15 cellular contexts compared by ENCODE assay signal in genomic region chr5:140312791-140313189, GRCh38. TPM values are rescaled to one million over a fixed set of nuclear protein-coding genes. Genes with fewer than 3 reads are reported as not detected.
A peak's percentile ranks its signal among the peaks of the same experiment; 100 is the strongest.
DNase-seq lines count a peak whose midpoint lies in the region; ATAC-seq and TF ChIP-seq lines count a peak whose summit lies in the region.
"Had no signal": no experiment of that assay in that cellular context is flagged by ENCODE, and none has a peak within 500 bp of the region (broad histone marks: within the 10 kb centered on the region; RNA-seq: fewer than 3 reads in every experiment).

No MANE protein-coding gene starts in this region.

- H4K20me1 ChIP-seq in BLaER1 treated with 17β-estradiol and CSF1 and Interleukin-3, amounts not matched to agents 10 nM and 100 nM: no peaks in the 10 kb centered on the region

- H3K27ac ChIP-seq in BLaER1 treated with 17β-estradiol and CSF1 and Interleukin-3, amounts not matched to agents 10 nM and 100 nM: peak overlapping the region in 7 of 11 experiments; percentile 0 to 46 (median 34); a peak in 5 of 22 replicates
- peak overlapping the region; percentile 62 to 71 for H3K27ac ChIP-seq in ascending aorta
- H3K27ac ChIP-seq in right cardiac atrium (ENCODE audit: low read length): peak overlapping the region; percentile 64
- H3K27ac ChIP-seq: SK-N-MC had no signal

- H3K4me2 ChIP-seq in BLaER1 treated with 17β-estradiol and CSF1 and Interleukin-3, amounts not matched to agents 10 nM and 100 nM: peak overlapping the region; percentile 57 to 84 (median 74)
- peak overlapping the region; percentile 51 for H3K4me2 ChIP-seq in skeletal muscle satellite cell (ENCODE audit: low read length)

- H3K9me3 ChIP-seq in BLaER1 treated with 17β-estradiol and CSF1 and Interleukin-3, amounts not matched to agents 10 nM and 100 nM (replicated peaks in 1 of 11): no peaks in the 10 kb centered on the region
- no peaks in the 10 kb centered on the region for H3K9me3 ChIP-seq in ascending aorta
- no peaks in the 10 kb centered on the region for H3K9me3 ChIP-seq in right cardiac atrium (ENCODE audit: control insufficient read depth, low read length)
- H3K9me3 ChIP-seq in skeletal muscle satellite cell (replicated peaks; ENCODE audit: low read length): no peaks in the 10 kb centered on the region

- WGBS in right cardiac atrium: 68% methylated on average over 7 of the region's 7 CpGs

- no peaks in the 10 kb centered on the region for H3K27me3 ChIP-seq in BLaER1 treated with 17β-estradiol and CSF1 and Interleukin-3, amounts not matched to agents 10 nM and 100 nM
- H3K27me3 ChIP-seq in ascending aorta: no peaks in the 10 kb centered on the region
- no peaks in the 10 kb centered on the region for H3K27me3 ChIP-seq in right cardiac atrium (ENCODE audit: control insufficient read depth, insufficient read depth)
- H3K27me3 ChIP-seq in skeletal muscle satellite cell (ENCODE audit: control insufficient read depth, insufficient read depth, low read length): no peaks in the 10 kb centered on the region

- no peak overlapping the region for H3K4me3 ChIP-seq in BLaER1 treated with 17β-estradiol and CSF1 and Interleukin-3, amounts not matched to agents 10 nM and 100 nM
- H3K4me3 ChIP-seq in ascending aorta: no peak overlapping the region
- H3K4me3 ChIP-seq in right cardiac atrium (ENCODE audit: low read length): no peak overlapping the region
- no peak overlapping the region for H3K4me3 ChIP-seq in skeletal muscle satellite cell (ENCODE audit: low read length)
- H3K4me3 ChIP-seq: SK-N-MC had no signal

- no peak for ATAC-seq in right cardiac atrium
- ATAC-seq in activated CD4-positive, CD25-positive, alpha-beta regulatory T cell treated with anti-CD3 and anti-CD28 coated beads, Interleukin-2, amount 50 U/mL, for 24 hours: no peak

- peak in 1 of 2 donors; percentile 31 for DNase-seq in ascending aorta (ENCODE audit: low spot score in 2 of 2)
- DNase-seq in right cardiac atrium: no peak
- DNase-seq in occipital lobe (lab: John Stamatoyannopoulos, UW): no peak
- no peak for DNase-seq in AG08395 (ENCODE audit: low spot score)
- no peak for DNase-seq in globus pallidus (ENCODE audit: low spot score)
- DNase-seq: activated effector memory CD4-positive, alpha-beta T cell treated with anti-CD3 and anti-CD28 coated beads, Interleukin-2, amount 50 U/mL, for 16 hours; NCI-H187 treated with DMSO at 0.1 percent for 48 hours; stimulated activated CD4-positive, alpha-beta T cell treated with anti-CD3 and anti-CD28 coated beads, Interleukin-1b, Interleukin-23, amount 100 ng/mL, for 48 hours had no signal

- H3K9ac ChIP-seq in BLaER1 treated with 17β-estradiol and CSF1 and Interleukin-3, amounts not matched to agents 10 nM and 100 nM: no peak overlapping the region
- peak overlapping the region; percentile 73 for H3K9ac ChIP-seq in skeletal muscle satellite cell (ENCODE audit: low read depth, low read length)

- TF ChIP-seq CTCF in ascending aorta (IDR thresholded peaks at IDR 0.05): no peak

- peaks cover 25 to 41% (median 32%) of the 10 kb centered on the region in 10 experiments for H3K4me1 ChIP-seq in BLaER1 treated with 17β-estradiol and CSF1 and Interleukin-3, amounts not matched to agents 10 nM and 100 nM
- peaks cover 0 to 14% of the 10 kb centered on the region in 2 donors for H3K4me1 ChIP-seq in ascending aorta
- H3K4me1 ChIP-seq in right cardiac atrium (ENCODE audit: control insufficient read depth, insufficient read depth, low read length): peaks cover 6% of the 10 kb centered on the region
- peaks cover 41% of the 10 kb centered on the region for H3K4me1 ChIP-seq in skeletal muscle satellite cell (ENCODE audit: control insufficient read depth, insufficient read depth, low read length)

- intact Hi-C loops in ascending aorta (cut with DNase I) (no loop called here), right cardiac atrium (cut with DNase I) (no loop called here)

- no peaks in the 10 kb centered on the region for H3K36me3 ChIP-seq in BLaER1 treated with 17β-estradiol and CSF1 and Interleukin-3, amounts not matched to agents 10 nM and 100 nM
- H3K36me3 ChIP-seq in ascending aorta (no peaks in the 10 kb centered on the region), skeletal muscle satellite cell (ENCODE audit: insufficient read depth, low read length) (no peaks in the 10 kb centered on the region)

RNA-seq across cellular contexts. Expression of gene PFDN1, which starts 9.9 kb away (rescaled TPM):
- 135 TPM for total RNA-seq in ascending aorta
- 10 to 100 TPM; 57.6 to 71.9 (median 63.6) TPM for total RNA-seq in right cardiac atrium
- polyA plus RNA-seq in right cardiac atrium: 144 TPM
- total RNA-seq in skeletal muscle satellite cell (2012; rRNA removed): 64.4 and 70.6 TPM in 2 replicates
- total RNA-seq in occipital lobe: 36.8 TPM

RNA-seq across cellular contexts. Expression of gene HBEGF, which starts 33.6 kb away (rescaled TPM):
- total RNA-seq in ascending aorta (3.0 TPM), right cardiac atrium (10 to 100 TPM; 17.6 to 26.8 (median 19.5) TPM), occipital lobe (8.7 TPM)
- polyA plus RNA-seq in right cardiac atrium: 31.0 TPM
- total RNA-seq in skeletal muscle satellite cell (2012; rRNA removed): 2.8 and 4.4 TPM in 2 replicates

RNA-seq across cellular contexts. Expression of gene SLC4A9, which starts 47.2 kb away (rescaled TPM):
- total RNA-seq in ascending aorta: not detected
- total RNA-seq in right cardiac atrium: under 1 TPM in 2 of 4 donors, not detected in 2; 0.25 to 0.26 TPM
- 0.05 TPM for polyA plus RNA-seq in right cardiac atrium
- total RNA-seq in skeletal muscle satellite cell (2012; rRNA removed): not detected in 2 replicates
- under 0.01 TPM for total RNA-seq in occipital lobe
- total RNA-seq: B cell, NCI-H460, posterior vena cava had no signal
